Comparison of ENCODE assay signal across 34 cellular contexts in genomic region chr4:149279331-149279730, GRCh38.
"Had no signal": no experiment of that assay in that cellular context is flagged by ENCODE, and none has a peak within 500 bp of the region (broad histone marks: within the 10 kb centered on the region; RNA-seq: fewer than 3 reads in every experiment).

No MANE protein-coding gene starts in this region.

- H3K36me3 Mint-ChIP-seq: activated CD4-positive, alpha-beta memory T cell treated with anti-CD3 and anti-CD28 coated beads for 36 hours; naive B cell; stimulated activated memory B cell treated with anti-CD40 and anti-IgM and Interleukin-4, amounts not matched to agents 10 μg/mL and 1 μg/mL and 100 μg/mL, for 72 hours had no signal

- H3K4me3 ChIP-seq: esophagus squamous epithelium, left lung, ovary, prostate gland, sigmoid colon, suprapubic skin, tibial artery, upper lobe of right lung had no signal

- H3K27ac Mint-ChIP-seq: activated CD4-positive, alpha-beta memory T cell treated with anti-CD3 and anti-CD28 coated beads for 36 hours; activated CD4-positive, alpha-beta T cell treated with anti-CD3 and anti-CD28 coated beads, Interleukin-2, amount 10 ng/mL, durations not matched to agents 24 days and 14 days; activated T-helper 1 cell treated with anti-CD3 and anti-CD28 coated beads, Interleukin-12 subunit alpha, Interleukin-12 subunit beta, Interleukin-2, Interleukin-4 antibody, amounts not matched to agents 30 ng/mL and 10 ng/mL and 1 ng/mL, durations not matched to agents 14 hours and 24 hours and 36 hours; naive B cell; nephron progenitor cell; stimulated activated memory B cell treated with anti-CD40 and anti-IgM and Interleukin-4, amounts not matched to agents 10 μg/mL and 1 μg/mL and 100 μg/mL, for 72 hours; T-helper 17 cell had no signal

- H3K4me3 Mint-ChIP-seq: activated CD4-positive, alpha-beta memory T cell treated with anti-CD3 and anti-CD28 coated beads for 36 hours; activated CD4-positive, alpha-beta T cell treated with anti-CD3 and anti-CD28 coated beads, Interleukin-2, amount 10 ng/mL, durations not matched to agents 24 days and 14 days; activated T-helper 1 cell treated with anti-CD3 and anti-CD28 coated beads, Interleukin-12 subunit alpha, Interleukin-12 subunit beta, Interleukin-2, Interleukin-4 antibody, amounts not matched to agents 30 ng/mL and 10 ng/mL and 1 ng/mL, durations not matched to agents 14 hours and 24 hours and 36 hours; naive B cell; nephron progenitor cell; stimulated activated memory B cell treated with anti-CD40 and anti-IgM and Interleukin-4, amounts not matched to agents 10 μg/mL and 1 μg/mL and 100 μg/mL, for 72 hours; T-helper 17 cell had no signal

- H3K9me3 ChIP-seq: ovary, prostate gland, upper lobe of right lung had no signal

- H3K27ac ChIP-seq: epithelial cell of prostate, esophagus squamous epithelium, left lung, ovary, prostate gland, sigmoid colon, suprapubic skin, tibial artery, upper lobe of right lung, WERI-Rb-1 had no signal

- H3K27me3 ChIP-seq: esophagus squamous epithelium, left lung, ovary, sigmoid colon, suprapubic skin, tibial artery, upper lobe of right lung had no signal

- H3K9me3 Mint-ChIP-seq: activated CD4-positive, alpha-beta T cell treated with anti-CD3 and anti-CD28 coated beads, Interleukin-2, amount 10 ng/mL, durations not matched to agents 24 days and 14 days; activated T-helper 1 cell treated with anti-CD3 and anti-CD28 coated beads, Interleukin-12 subunit alpha, Interleukin-12 subunit beta, Interleukin-2, Interleukin-4 antibody, amounts not matched to agents 30 ng/mL and 10 ng/mL and 1 ng/mL, durations not matched to agents 14 hours and 24 hours and 36 hours; nephron progenitor cell; stimulated activated memory B cell treated with anti-CD40 and anti-IgM and Interleukin-4, amounts not matched to agents 10 μg/mL and 1 μg/mL and 100 μg/mL, for 72 hours had no signal

- FAIRE-seq: colon, endometrium, islet of Langerhans, small intestine had no signal

- H3K27me3 Mint-ChIP-seq: activated CD4-positive, alpha-beta memory T cell treated with anti-CD3 and anti-CD28 coated beads for 36 hours; activated CD4-positive, alpha-beta T cell treated with anti-CD3 and anti-CD28 coated beads, Interleukin-2, amount 10 ng/mL, durations not matched to agents 24 days and 14 days; naive B cell; stimulated activated memory B cell treated with anti-CD40 and anti-IgM and Interleukin-4, amounts not matched to agents 10 μg/mL and 1 μg/mL and 100 μg/mL, for 72 hours had no signal

- ATAC-seq: activated CD4-positive, CD25-positive, alpha-beta regulatory T cell treated with anti-CD3 and anti-CD28 coated beads, Interleukin-2, amount 50 U/mL, for 24 hours; left lung; stimulated activated memory B cell treated with anti-CD40 and anti-IgM and Interleukin-4, amounts not matched to agents 10 μg/mL and 1 μg/mL and 100 μg/mL, for 72 hours; T-helper 17 cell; upper lobe of right lung had no signal

- H3K4me1 ChIP-seq: esophagus squamous epithelium, left lung, prostate gland, tibial artery, upper lobe of right lung had no signal

- H3K4me1 Mint-ChIP-seq: activated CD4-positive, alpha-beta T cell treated with anti-CD3 and anti-CD28 coated beads, Interleukin-2, amount 10 ng/mL, durations not matched to agents 24 days and 14 days; naive B cell; nephron progenitor cell; stimulated activated memory B cell treated with anti-CD40 and anti-IgM and Interleukin-4, amounts not matched to agents 10 μg/mL and 1 μg/mL and 100 μg/mL, for 72 hours had no signal

- H3K36me3 ChIP-seq: esophagus squamous epithelium, left lung, ovary, prostate gland, sigmoid colon, suprapubic skin, tibial artery, upper lobe of right lung, WERI-Rb-1 had no signal

- DNase-seq: activated CD4-positive, alpha-beta memory T cell treated with anti-CD3 and anti-CD28 coated beads for 36 hours; activated CD4-positive, alpha-beta T cell treated with anti-CD3 and anti-CD28 coated beads, Interleukin-2, amount 10 ng/mL, durations not matched to agents 24 days and 14 days; activated CD8-positive, alpha-beta memory T cell treated with anti-CD3 and anti-CD28 coated beads, Interleukin-2, amount 50 U/mL, for 4 hours; activated effector memory CD4-positive, alpha-beta T cell treated with anti-CD3 and anti-CD28 coated beads, Interleukin-2, amount 50 U/mL, for 16 hours; activated naive CD4-positive, alpha-beta T cell treated with anti-CD3 and anti-CD28 coated beads, Interleukin-2, amount 50 U/mL, for 16 hours; activated T-cell treated with anti-CD3 and anti-CD28 coated beads, Interleukin-2, amount 50 U/mL, for 1 hour; amniotic stem cell; dermis blood vessel endothelial cell; effector CD4-positive, alpha-beta T cell; esophagus squamous epithelium; foreskin melanocyte; naive B cell; nephron progenitor cell; ovary; sigmoid colon; small intestine; stimulated activated CD4-positive, alpha-beta T cell treated with anti-CD3 and anti-CD28 coated beads, Interleukin-1b, Interleukin-23, amount 100 ng/mL, for 48 hours; stimulated activated CD4-positive, alpha-beta T cell treated with anti-CD3 and anti-CD28 coated beads, Interleukin-4, amount 100 ng/mL, for 4 hours; stimulated activated CD8-positive, alpha-beta memory T cell treated with anti-CD3 and anti-CD28 coated beads, Interleukin-4, amount 100 ng/mL, for 48 hours; T-helper 17 cell; T1000; tibial artery; upper lobe of right lung; WERI-Rb-1 had no signal
